In genomic region chr10:132551093-132551807, GRCh38 we compare ENCODE assay signal across 8 cellular contexts. TPM values are rescaled to one million over a fixed set of nuclear protein-coding genes. Genes with fewer than 3 reads are reported as not detected.
DNase-seq lines count a peak whose midpoint lies in the region; ATAC-seq and TF ChIP-seq lines count a peak whose summit lies in the region.

No MANE protein-coding gene starts in this region.

- no peaks in the 10 kb centered on the region for H3K9me3 Mint-ChIP-seq in activated T-helper 17 cell treated with anti-CD3 and anti-CD28 coated beads, Interleukin-2, amount 50 U/mL, for 72 hours
- H3K9me3 Mint-ChIP-seq in WTC11: no peaks in the 10 kb centered on the region

- DNase-seq in GM10266 (ENCODE audit: extremely low spot score) (peak; percentile 64), NCI-H82 treated with DMSO at 0.1 percent for 48 hours (lab: John Stamatoyannopoulos, UW; ENCODE audit: unreplicated experiment) (no peak), cortex of kidney (lab: John Stamatoyannopoulos, UW) (no peak), WTC11 (ENCODE audit: low spot score) (no peak)
- DNase-seq in central memory CD4-positive, alpha-beta T cell: no peak

- no peaks in the 10 kb centered on the region for H3K27me3 Mint-ChIP-seq in activated T-helper 17 cell treated with anti-CD3 and anti-CD28 coated beads, Interleukin-2, amount 50 U/mL, for 72 hours
- no peaks in the 10 kb centered on the region for H3K27me3 Mint-ChIP-seq in WTC11 (ENCODE audit: low read depth)

- no peaks in the 10 kb centered on the region for H3K36me3 Mint-ChIP-seq in activated T-helper 17 cell treated with anti-CD3 and anti-CD28 coated beads, Interleukin-2, amount 50 U/mL, for 72 hours (ENCODE audit: low read depth)
- no peaks in the 10 kb centered on the region for H3K36me3 Mint-ChIP-seq in WTC11

- CTCF ChIA-PET in WTC11 (lab: Charles Lee): interaction anchor here (1.2 kb wide), 1 partner anchor 9 kb away, joined by 3 read pairs; no protein-coding TSS in a partner anchor

- H3K4me1 Mint-ChIP-seq in activated T-helper 17 cell treated with anti-CD3 and anti-CD28 coated beads, Interleukin-2, amount 50 U/mL, for 72 hours: peaks cover 9% of the 10 kb centered on the region
- H3K4me1 Mint-ChIP-seq in WTC11: no peaks in the 10 kb centered on the region

- H3K4me3 Mint-ChIP-seq in activated T-helper 17 cell treated with anti-CD3 and anti-CD28 coated beads, Interleukin-2, amount 50 U/mL, for 72 hours: peak overlapping the region; percentile 60
- H3K4me3 Mint-ChIP-seq in WTC11: no peak overlapping the region

- POLR2A ChIA-PET in WTC11 (lab: Charles Lee): no interaction called here

- peak; percentile 9 for TF ChIP-seq CTCF in GM10266 (IDR thresholded peaks at IDR 0.05; ENCODE audit: control insufficient read depth, insufficient read depth, low read depth, missing control alignments)
- TF ChIP-seq CTCF in WTC11 (IDR thresholded peaks at IDR 0.05): no peak

- ATAC-seq in GM19438 (IDR thresholded peaks at IDR 0.05; ENCODE audit: low read depth, unreplicated experiment): peak; percentile 59
- ATAC-seq in HG03439 (IDR thresholded peaks at IDR 0.05; ENCODE audit: unreplicated experiment): peak; percentile 57
- ATAC-seq in activated T-helper 17 cell treated with anti-CD3 and anti-CD28 coated beads, Interleukin-2, amount 50 U/mL, for 72 hours (replicated peaks): peak; percentile 62
- no peak for ATAC-seq in WTC11

- H3K27ac Mint-ChIP-seq in activated T-helper 17 cell treated with anti-CD3 and anti-CD28 coated beads, Interleukin-2, amount 50 U/mL, for 72 hours: peak overlapping the region; percentile 68
- H3K27ac Mint-ChIP-seq in WTC11: no peak overlapping the region

TF ChIP-seq in WTC11, 78 proteins besides CTCF, POLR2A, EP300 and RAD21:
- no peak for TF ChIP-seq PRDM15 (CRISPR knock-in tag; IDR thresholded peaks at IDR 0.05)
- no peak for TF ChIP-seq GABPB1 (CRISPR knock-in tag; IDR thresholded peaks at IDR 0.05)
- TF ChIP-seq ZNF425 (CRISPR knock-in tag; conservative IDR thresholded peaks at IDR 0.05): no peak
- TF ChIP-seq ZNF232 (CRISPR knock-in tag; IDR thresholded peaks at IDR 0.05): no peak
- no peak for TF ChIP-seq ZNF138 (CRISPR knock-in tag; conservative IDR thresholded peaks at IDR 0.05)
- TF ChIP-seq E2F4 (CRISPR knock-in tag; IDR thresholded peaks at IDR 0.05; ENCODE audit: borderline replicate concordance, low read depth): no peak
- no peak for TF ChIP-seq TP53 (CRISPR knock-in tag; IDR thresholded peaks at IDR 0.05)
- no peak for TF ChIP-seq FOXJ3 (CRISPR knock-in tag; IDR thresholded peaks at IDR 0.05; ENCODE audit: borderline replicate concordance)
- TF ChIP-seq ZNF281 (CRISPR knock-in tag; IDR thresholded peaks at IDR 0.05): no peak
- no peak for TF ChIP-seq JAZF1 (CRISPR knock-in tag; IDR thresholded peaks at IDR 0.05)
- TF ChIP-seq USF2 (CRISPR knock-in tag; IDR thresholded peaks at IDR 0.05): no peak
- no peak for TF ChIP-seq JUN (CRISPR knock-in tag; IDR thresholded peaks at IDR 0.05)

RNA-seq across cellular contexts. Expression of gene INPP5A, which starts 13.7 kb away (rescaled TPM):
- total RNA-seq in activated T-helper 17 cell treated with anti-CD3 and anti-CD28 coated beads, Interleukin-2, amount 50 U/mL, for 72 hours: 1 to 10 TPM; 4.3 to 5.6 TPM
- total RNA-seq in WTC11 (2021): 20.0 to 22.1 TPM (median 21.5 TPM) in 3 replicates
